In genomic region chr10:13346280-13346819, GRCh38 we compare ENCODE assay signal across 7 cellular contexts. TPM values are rescaled to one million over a fixed set of nuclear protein-coding genes. Genes with fewer than 3 reads are reported as not detected.
DNase-seq lines count a peak whose midpoint lies in the region; FAIRE-seq and TF ChIP-seq lines count a peak whose summit lies in the region.

No MANE protein-coding gene starts in this region.

- TF ChIP-seq CTCF in epithelial cell of proximal tubule (conservative IDR thresholded peaks at IDR 0.05; ENCODE audit: low read depth, low read length) (no peak), osteoblast (IDR thresholded peaks at IDR 0.05; ENCODE audit: extremely low read depth, low read depth, low read length) (no peak), GM13977 (IDR thresholded peaks at IDR 0.05; ENCODE audit: extremely low read depth, insufficient read depth, missing control alignments) (no peak)

- peak overlapping the region; percentile 97 for H3K4me2 ChIP-seq in osteoblast (ENCODE audit: insufficient read depth, low read length)

- peaks cover 3% of the 10 kb centered on the region for H3K36me3 ChIP-seq in osteoblast (ENCODE audit: insufficient read depth, low read length)

- peaks cover 11% of the 10 kb centered on the region for H3K27me3 ChIP-seq in osteoblast (ENCODE audit: insufficient read depth, low read length)

- H2AFZ ChIP-seq in osteoblast (ENCODE audit: low read length), result peak overlapping the region; percentile 44

- H3K79me2 ChIP-seq in osteoblast (ENCODE audit: insufficient read depth, low read length), result peaks cover 47% of the 10 kb centered on the region

- peaks cover 31% of the 10 kb centered on the region for H3K4me1 ChIP-seq in osteoblast (ENCODE audit: insufficient read depth, low read length)

- FAIRE-seq in GM18507 (lab: Jason Lieb, UNC) (peak; percentile 50), HTR-8/SVneo (lab: Jason Lieb, UNC) (no peak)

- DNase-seq in GM18507 (ENCODE audit: extremely low spot score, insufficient read length, low read depth), result no peak
- peak; percentile 77 for DNase-seq in RKO (ENCODE audit: low spot score)
- DNase-seq in epithelial cell of proximal tubule (ENCODE audit: low read depth), result no peak
- DNase-seq in osteoblast (ENCODE audit: insufficient read length, low spot score, missing footprints), result peak; percentile 96
- no peak for DNase-seq in GM13977 (ENCODE audit: low spot score)
- DNase-seq in HTR-8/SVneo (ENCODE audit: insufficient read length, low spot score), result no peak
- no peak for DNase-seq in SIG-M5 (lab: John Stamatoyannopoulos, UW)

- peak overlapping the region; percentile 82 for H3K27ac ChIP-seq in osteoblast (ENCODE audit: low read depth, low read length)

- H4K20me1 ChIP-seq in osteoblast (ENCODE audit: insufficient read depth, low read length), result peaks cover 5% of the 10 kb centered on the region

- in situ Hi-C loops in GM13977 (cut with MboI; ENCODE audit: low pct_unique_long_range_greater_than_20kb, low sequenced_read_pairs, unreplicated experiment), result no loop called here

- H3K9me3 ChIP-seq in osteoblast (ENCODE audit: low read depth, low read length), result no peaks in the 10 kb centered on the region

- peak overlapping the region; percentile 85 for H3K4me3 ChIP-seq in epithelial cell of proximal tubule (ENCODE audit: low read depth, low read length)
- peak overlapping the region; percentile 83 for H3K4me3 ChIP-seq in osteoblast (ENCODE audit: insufficient read depth, low read length)

RNA-seq across cellular contexts. Expression of gene SEPHS1, which starts 1.7 kb away (rescaled TPM):
- total RNA-seq in epithelial cell of proximal tubule (38.2 and 83.9 TPM in 2 replicates), osteoblast (31.1 and 37.4 TPM in 2 replicates)

RNA-seq across cellular contexts. Expression of gene PHYH, which starts 46.5 kb away (rescaled TPM):
- total RNA-seq in epithelial cell of proximal tubule (12.9 and 20.0 TPM in 2 replicates), osteoblast (28.6 and 38.9 TPM in 2 replicates)

Comparison
In these comparisons a context has a peak if more than half of its experiments do, and no peak if none do; other contexts are left out.
1. DNase-seq: peak in RKO (single experiment) and osteoblast (single experiment); none in GM18507 (single experiment), epithelial cell of proximal tubule (single experiment), GM13977 (single experiment), HTR-8/SVneo (single experiment) and SIG-M5 (single experiment).